In the genomic region with DNA sequence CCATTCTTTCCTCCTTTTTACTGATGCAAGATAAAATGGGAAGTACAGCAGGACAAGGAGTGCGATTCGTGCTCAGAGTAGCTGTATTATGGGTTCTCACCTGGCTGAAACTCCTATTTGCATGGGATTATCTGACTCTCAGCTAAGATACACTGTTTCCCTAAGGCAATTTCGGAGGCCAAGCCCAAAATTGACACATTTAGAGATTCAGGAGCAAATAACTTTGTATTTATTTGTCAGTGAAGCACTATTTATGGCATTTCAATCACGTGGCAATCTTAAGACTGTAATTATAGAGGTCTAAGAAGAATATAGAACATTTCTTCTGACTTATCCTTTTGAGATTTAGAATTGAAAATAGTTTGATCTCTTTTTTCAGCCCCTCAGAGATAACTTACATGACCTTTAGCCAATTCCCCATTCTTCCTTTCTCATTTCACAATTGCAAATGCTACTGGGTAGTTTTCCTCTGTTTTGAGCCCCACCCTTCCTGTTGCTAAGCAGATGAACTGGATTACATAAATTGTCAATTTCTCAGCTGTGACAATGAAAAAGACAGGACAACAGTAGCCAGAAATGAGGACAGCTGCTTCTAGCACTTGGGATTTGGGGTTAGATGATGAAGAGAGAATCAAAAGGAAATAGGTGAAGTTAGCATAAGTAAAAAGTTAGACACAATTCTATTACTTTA, we compare ENCODE assay signal across 13 cellular contexts.
DNase-seq lines count a peak whose midpoint lies in the region; ATAC-seq and TF ChIP-seq lines count a peak whose summit lies in the region.
"Had no signal": no experiment of that assay in that cellular context is flagged by ENCODE, and none has a peak within 500 bp of the region (broad histone marks: within the 10 kb centered on the region; RNA-seq: fewer than 3 reads in every experiment).

No MANE protein-coding gene starts in this region.

- TF ChIP-seq CTCF in fibroblast of lung (conservative IDR thresholded peaks at IDR 0.05 in 1 of 2, IDR thresholded peaks at IDR 0.05 in 1 of 2; ENCODE audit: low read depth in 1 of 2, low read length in 2 of 2) = no peak
- no peak for TF ChIP-seq CTCF in gastrocnemius medialis (IDR thresholded peaks at IDR 0.05 in 4 of 5, conservative IDR thresholded peaks at IDR 0.05 in 1 of 5)

- in situ Hi-C loops in gastrocnemius medialis (cut with MboI; ENCODE audit: low sequenced_read_pairs in 4 of 4) = loop anchor here in 1 of 4 donors (25.0 kb wide), 1 partner anchor 403 kb away; a partner anchor contains a TSS

- no peaks in the 10 kb centered on the region for H3K4me1 ChIP-seq in fibroblast of lung (ENCODE audit: control insufficient read depth, extremely low read depth, insufficient read depth, low read length)
- H3K4me1 ChIP-seq in gastrocnemius medialis = peaks cover 10 to 21% of the 10 kb centered on the region in 2 donors
- H3K4me1 ChIP-seq: testis had no signal

- CTCF ChIA-PET in activated CD4-positive, alpha-beta memory T cell treated with anti-CD3 and anti-CD28 coated beads, Interleukin-2, amount 10 ng/mL, durations not matched to agents 7 days and 5 days (lab: Charles Lee) = interaction anchor here (0.6 to 3.1 kb wide), 23 partner anchors 10 to 1477 kb away, joined by 3 to 56 read pairs (median 6); a partner anchor contains a TSS

- H3K9me3 ChIP-seq in fibroblast of lung (ENCODE audit: control insufficient read depth, insufficient read depth, low read depth, low read length) (no peaks in the 10 kb centered on the region), gastrocnemius medialis (no peaks in the 10 kb centered on the region)
- H3K9me3 ChIP-seq: esophagus muscularis mucosa, testis had no signal

- no peaks in the 10 kb centered on the region for H4K20me1 ChIP-seq in fibroblast of lung (ENCODE audit: control insufficient read depth, extremely low read depth, insufficient read depth, low read length)

- H3K79me2 ChIP-seq in fibroblast of lung (ENCODE audit: control insufficient read depth, insufficient read depth, low read length) = no peaks in the 10 kb centered on the region

- intact Hi-C loops in gastrocnemius medialis (cut with DNase I; ENCODE audit: low total_unique reads) = loop anchor here (5.0 kb wide), 2 partner anchors 123 to 253 kb away; a partner anchor contains a TSS

- H3K4me3 ChIP-seq in fibroblast of lung (replicated peaks in 1 of 4; ENCODE audit: control extremely low read depth in 1 of 4, insufficient read depth in 1 of 4, low read depth in 3 of 4, low read length in 4 of 4) = no peak overlapping the region
- H3K4me3 ChIP-seq in gastrocnemius medialis = no peak overlapping the region
- H3K4me3 ChIP-seq: esophagus muscularis mucosa, skin epidermis, testis had no signal

- H3K27me3 Mint-ChIP-seq in activated CD4-positive, alpha-beta memory T cell treated with anti-CD3 and anti-CD28 coated beads, Interleukin-2, amount 10 ng/mL, durations not matched to agents 7 days and 5 days = no peaks in the 10 kb centered on the region

- POLR2A ChIA-PET in activated CD4-positive, alpha-beta memory T cell treated with anti-CD3 and anti-CD28 coated beads, Interleukin-2, amount 10 ng/mL, durations not matched to agents 7 days and 5 days (lab: Charles Lee) = interaction anchor here (1.2 to 2.2 kb wide), 2 partner anchors 140 to 406 kb away, joined by 3 to 14 read pairs; a partner anchor contains a TSS

- H3K9ac ChIP-seq in fibroblast of lung (ENCODE audit: insufficient read depth, low read length) = no peak overlapping the region

- H3K9me3 Mint-ChIP-seq in activated CD4-positive, alpha-beta memory T cell treated with anti-CD3 and anti-CD28 coated beads, Interleukin-2, amount 10 ng/mL, durations not matched to agents 7 days and 5 days = no peaks in the 10 kb centered on the region
- H3K9me3 Mint-ChIP-seq: activated naive CD4-positive, alpha-beta T cell treated with anti-CD3 and anti-CD28 coated beads, Interleukin-2, amount 10 ng/mL, durations not matched to agents 7 days and 5 days had no signal

- no peak overlapping the region for H3K27ac Mint-ChIP-seq in activated CD4-positive, alpha-beta memory T cell treated with anti-CD3 and anti-CD28 coated beads, Interleukin-2, amount 10 ng/mL, durations not matched to agents 7 days and 5 days
- H3K27ac Mint-ChIP-seq: activated naive CD4-positive, alpha-beta T cell treated with anti-CD3 and anti-CD28 coated beads, Interleukin-2, amount 10 ng/mL, durations not matched to agents 7 days and 5 days had no signal

- DNase-seq in HT-29 (ENCODE audit: low spot score) (peak; percentile 79), NOMO-1 (lab: John Stamatoyannopoulos, UW; ENCODE audit: unreplicated experiment in 2 of 2) (peak; percentile 90 to 96), fibroblast of lung (ENCODE audit: low read depth in 2 of 2) (no peak), gastrocnemius medialis (no peak), cerebellar nuclear complex (lab: John Stamatoyannopoulos, UW) (no peak)
- DNase-seq in activated CD4-positive, alpha-beta memory T cell treated with anti-CD3 and anti-CD28 coated beads, Interleukin-2, amount 10 ng/mL, durations not matched to agents 7 days and 5 days = no peak
- DNase-seq: activated naive CD4-positive, alpha-beta T cell treated with anti-CD3 and anti-CD28 coated beads, Interleukin-2, amount 10 ng/mL, durations not matched to agents 7 days and 5 days; caudate nucleus; NCI-H1105; testis had no signal

- no peaks in the 10 kb centered on the region for H3K36me3 Mint-ChIP-seq in activated CD4-positive, alpha-beta memory T cell treated with anti-CD3 and anti-CD28 coated beads, Interleukin-2, amount 10 ng/mL, durations not matched to agents 7 days and 5 days (ENCODE audit: low read depth)
- H3K36me3 Mint-ChIP-seq: activated naive CD4-positive, alpha-beta T cell treated with anti-CD3 and anti-CD28 coated beads, Interleukin-2, amount 10 ng/mL, durations not matched to agents 7 days and 5 days had no signal

- no peak overlapping the region for H3K4me3 Mint-ChIP-seq in activated CD4-positive, alpha-beta memory T cell treated with anti-CD3 and anti-CD28 coated beads, Interleukin-2, amount 10 ng/mL, durations not matched to agents 7 days and 5 days
- H3K4me3 Mint-ChIP-seq: activated naive CD4-positive, alpha-beta T cell treated with anti-CD3 and anti-CD28 coated beads, Interleukin-2, amount 10 ng/mL, durations not matched to agents 7 days and 5 days had no signal

- H3K36me3 ChIP-seq in fibroblast of lung (ENCODE audit: control insufficient read depth, insufficient read depth, low read length) = no peaks in the 10 kb centered on the region
- no peaks in the 10 kb centered on the region for H3K36me3 ChIP-seq in gastrocnemius medialis
- H3K36me3 ChIP-seq: esophagus muscularis mucosa had no signal

- no peak overlapping the region for H3K4me2 ChIP-seq in fibroblast of lung (ENCODE audit: extremely low read depth, insufficient read depth, low read length)

- ATAC-seq in gastrocnemius medialis (peak; percentile 39 to 73), GM18909 (IDR thresholded peaks at IDR 0.05; ENCODE audit: poor library complexity, unreplicated experiment) (no peak)

- H3K4me1 Mint-ChIP-seq in activated CD4-positive, alpha-beta memory T cell treated with anti-CD3 and anti-CD28 coated beads, Interleukin-2, amount 10 ng/mL, durations not matched to agents 7 days and 5 days = peaks cover 46% of the 10 kb centered on the region

- H3K27me3 ChIP-seq in fibroblast of lung (ENCODE audit: control insufficient read depth, insufficient read depth, low read length) (no peaks in the 10 kb centered on the region), gastrocnemius medialis (no peaks in the 10 kb centered on the region)
- H3K27me3 ChIP-seq: esophagus muscularis mucosa, testis had no signal

- peak in 1 of 2 donors; percentile 12 for TF ChIP-seq POLR2A in gastrocnemius medialis (IDR thresholded peaks at IDR 0.05)

- H2AFZ ChIP-seq in fibroblast of lung (ENCODE audit: low read length) = peak overlapping the region; percentile 7

- H3K27ac ChIP-seq in fibroblast of lung (ENCODE audit: insufficient read depth, low read length) = no peak overlapping the region
- peak overlapping the region; percentile 7 to 48 (median 34) for H3K27ac ChIP-seq in gastrocnemius medialis
- H3K27ac ChIP-seq: esophagus muscularis mucosa, testis had no signal

Comparison
In these comparisons a context has a peak if more than half of its experiments do, and no peak if none do; other contexts are left out.
1. DNase-seq: peak in HT-29 (single experiment) and NOMO-1 (2 of 2); none in fibroblast of lung (0 of 2), gastrocnemius medialis (0 of 2), cerebellar nuclear complex (0 of 2) and activated CD4-positive, alpha-beta memory T cell treated with anti-CD3 and anti-CD28 coated beads, Interleukin-2, amount 10 ng/mL, durations not matched to agents 7 days and 5 days (single experiment).